ENCODE assay signal across 22 cellular contexts in the genomic region with DNA sequence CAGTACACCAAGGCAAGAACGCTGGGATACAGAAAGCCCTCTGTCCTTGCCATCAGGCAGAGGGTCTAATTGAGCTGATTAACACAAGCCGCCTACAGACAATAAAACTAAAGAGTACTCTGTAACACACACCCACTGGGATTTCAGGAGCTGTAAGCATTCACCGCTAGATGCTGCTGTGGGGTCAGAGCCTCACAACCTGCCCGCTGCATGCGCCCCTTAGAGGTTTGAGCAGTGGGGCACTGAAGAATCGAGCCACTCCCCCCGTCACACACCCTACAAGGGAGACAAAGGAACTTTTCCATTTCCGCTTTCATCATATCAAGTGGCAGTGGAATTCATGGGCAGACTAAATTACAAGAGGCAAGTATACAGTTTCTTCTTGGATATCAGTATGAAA.
DNase-seq lines count a peak whose midpoint lies in the region; ATAC-seq and TF ChIP-seq lines count a peak whose summit lies in the region.
"Had no signal": no experiment of that assay in that cellular context is flagged by ENCODE, and none has a peak within 500 bp of the region (broad histone marks: within the 10 kb centered on the region; RNA-seq: fewer than 3 reads in every experiment).

No MANE protein-coding gene starts in this region.

- H3K4me3 ChIP-seq in LNCaP clone FGC (ENCODE audit: low read depth, low read length) (no peak overlapping the region), WERI-Rb-1 (ENCODE audit: low read depth, low read length) (no peak overlapping the region)
- H3K4me3 ChIP-seq: vagina had no signal

- peak; percentile 0 for DNase-seq in A172 (ENCODE audit: low spot score)
- no peak for DNase-seq in LNCaP clone FGC (ENCODE audit: low read depth)
- peak; percentile 59 for DNase-seq in WERI-Rb-1
- DNase-seq in iPS DF 4.7 (ENCODE audit: extremely low read depth, low spot score) = peak; percentile 25
- no peak for DNase-seq in cerebellum (ENCODE audit: low spot score)
- no peak for DNase-seq in KG1 (lab: John Stamatoyannopoulos, UW)
- DNase-seq: 8988T; activated CD4-positive, alpha-beta T cell treated with anti-CD3 and anti-CD28 coated beads, Interleukin-2, amount 50 U/mL, for 4 hours; activated effector memory CD4-positive, alpha-beta T cell treated with anti-CD3 and anti-CD28 coated beads, Interleukin-2, amount 50 U/mL, for 16 hours; activated naive CD8-positive, alpha-beta T cell treated with anti-CD3 and anti-CD28 coated beads, Interleukin-2, amount 50 U/mL, for 24 hours; Caco-2; dermis blood vessel endothelial cell; hippocampal formation; left cardiac atrium; natural killer cell; NCI-H774; PC-3; SIG-M5; T-helper 17 cell had no signal

- no peaks in the 10 kb centered on the region for H3K9me3 ChIP-seq in WERI-Rb-1 (ENCODE audit: severe bottlenecking)
- H3K9me3 ChIP-seq: vagina had no signal

- H3K27ac ChIP-seq in WERI-Rb-1 = no peak overlapping the region
- H3K27ac ChIP-seq: vagina had no signal

- H3K27me3 ChIP-seq in WERI-Rb-1 (ENCODE audit: insufficient read depth, low read depth, severe bottlenecking) = no peaks in the 10 kb centered on the region
- H3K27me3 ChIP-seq: vagina had no signal

- ATAC-seq in HG02973 (IDR thresholded peaks at IDR 0.05; ENCODE audit: unreplicated experiment) = no peak
- no peak for ATAC-seq in GM21515 (IDR thresholded peaks at IDR 0.05; ENCODE audit: unreplicated experiment)
- ATAC-seq: activated naive CD8-positive, alpha-beta T cell treated with anti-CD3 and anti-CD28 coated beads, Interleukin-2, amount 50 U/mL, for 24 hours; left cardiac atrium; natural killer cell; PC-3; T-helper 17 cell had no signal

- no peaks in the 10 kb centered on the region for H3K36me3 ChIP-seq in WERI-Rb-1
- H3K36me3 ChIP-seq: vagina had no signal

- TF ChIP-seq CTCF in LNCaP clone FGC (IDR thresholded peaks at IDR 0.05; ENCODE audit: control insufficient read depth, extremely low read depth, insufficient read depth) (peak; percentile 53), WERI-Rb-1 (IDR thresholded peaks at IDR 0.05; ENCODE audit: low read depth, low read length) (peak; percentile 67)

Comparison
In these comparisons a context has a peak if more than half of its experiments do, and no peak if none do; other contexts are left out.
1. DNase-seq: peak in A172 (single experiment), WERI-Rb-1 (single experiment) and iPS DF 4.7 (single experiment); none in LNCaP clone FGC (single experiment), cerebellum (single experiment) and KG1 (single experiment).